ENCODE assay signal across 1 cellular context in the genomic region with DNA sequence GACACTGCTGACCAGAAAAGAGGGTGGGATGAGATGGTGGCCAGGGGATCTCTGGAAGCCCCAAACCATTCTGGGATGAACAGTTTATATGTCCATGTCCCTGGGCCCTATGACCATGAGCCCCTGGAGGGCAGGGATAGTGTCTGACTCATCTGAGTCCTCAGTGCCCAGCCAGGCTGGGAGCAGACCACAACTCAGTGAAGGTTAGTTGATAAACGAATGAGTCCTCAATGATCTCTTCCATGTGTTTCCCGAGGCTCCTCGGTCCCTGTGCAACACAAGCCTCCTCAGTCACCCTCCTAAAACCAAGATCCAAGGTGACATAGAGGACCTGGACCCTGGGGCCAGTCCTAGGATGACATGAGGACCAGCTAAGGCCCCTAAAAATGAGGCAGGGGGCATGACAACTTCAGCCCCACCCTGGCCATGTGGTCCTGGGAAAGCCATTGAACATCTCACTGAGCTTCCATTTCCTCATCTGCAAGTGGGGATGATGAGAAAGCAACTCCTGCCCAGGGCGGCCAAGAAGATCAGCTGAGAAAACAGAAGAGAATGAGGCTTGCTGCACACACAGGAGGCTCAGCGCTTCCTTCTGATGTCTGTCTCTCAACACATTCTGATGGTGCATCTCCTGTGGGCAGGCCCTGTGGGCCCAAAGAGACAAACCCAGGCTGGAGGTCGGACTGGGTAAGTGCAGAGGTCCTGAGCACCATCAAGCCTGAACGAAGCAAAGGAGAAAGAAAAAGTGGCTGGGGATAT.
TF ChIP-seq lines count a peak whose summit lies in the region.

No MANE protein-coding gene starts in this region.

TF ChIP-seq in IMR-90, 13 proteins besides CTCF, POLR2A, EP300 and RAD21:
- TF ChIP-seq MXI1 (IDR thresholded peaks at IDR 0.05; ENCODE audit: borderline replicate concordance, low read depth, low read length), result no peak
- no peak for TF ChIP-seq RFX5 (IDR thresholded peaks at IDR 0.05; ENCODE audit: low read depth, low read length)
- no peak for TF ChIP-seq MAFK (IDR thresholded peaks at IDR 0.05; ENCODE audit: low read depth, low read length)
- no peak for TF ChIP-seq CEBPB (IDR thresholded peaks at IDR 0.05; ENCODE audit: low read depth, low read length)
- TF ChIP-seq, protein P1, sequence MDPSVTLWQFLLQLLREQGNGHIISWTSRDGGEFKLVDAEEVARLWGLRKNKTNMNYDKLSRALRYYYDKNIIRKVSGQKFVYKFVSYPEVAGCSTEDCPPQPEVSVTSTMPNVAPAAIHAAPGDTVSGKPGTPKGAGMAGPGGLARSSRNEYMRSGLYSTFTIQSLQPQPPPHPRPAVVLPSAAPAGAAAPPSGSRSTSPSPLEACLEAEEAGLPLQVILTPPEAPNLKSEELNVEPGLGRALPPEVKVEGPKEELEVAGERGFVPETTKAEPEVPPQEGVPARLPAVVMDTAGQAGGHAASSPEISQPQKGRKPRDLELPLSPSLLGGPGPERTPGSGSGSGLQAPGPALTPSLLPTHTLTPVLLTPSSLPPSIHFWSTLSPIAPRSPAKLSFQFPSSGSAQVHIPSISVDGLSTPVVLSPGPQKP (IDR thresholded peaks at IDR 0.05; ENCODE audit: borderline replicate concordance, low read depth, low read length), result no peak
- TF ChIP-seq BHLHE40 (IDR thresholded peaks at IDR 0.05; ENCODE audit: low read depth, low read length), result no peak
- no peak for TF ChIP-seq CHD1 (IDR thresholded peaks at IDR 0.05; ENCODE audit: low read depth, low read length)
